ENCODE assay signal across 1 cellular context in genomic region chr11:18878211-18878610, GRCh38.
TF ChIP-seq lines count a peak whose summit lies in the region.

No MANE protein-coding gene starts in this region.

TF ChIP-seq in H1, 55 proteins besides CTCF, POLR2A, EP300 and RAD21 (continued from another document):
- TF ChIP-seq SIN3A (conservative IDR thresholded peaks at IDR 0.05 in 1 of 2, IDR thresholded peaks at IDR 0.05 in 1 of 2; ENCODE audit: low read depth in 1 of 2, low read length in 2 of 2) = no peak
